ENCODE assay signal across 1 cellular context in genomic region chrX:49171752-49172279, GRCh38.
TF ChIP-seq lines count a peak whose summit lies in the region.

TSS of gene PLP2 (plus strand) at chrX:49171898. CDS start at chrX:49172001, 103 bp downstream.

TF ChIP-seq in K562, 482 proteins besides CTCF, POLR2A, EP300 and RAD21 (continued from another document):
- TF ChIP-seq DLX4 (CRISPR knock-in tag; IDR thresholded peaks at IDR 0.05) (no peak), JUN (IDR thresholded peaks at IDR 0.05; ENCODE audit: borderline replicate concordance, low read depth, low read length) (0 out of 2 replicates have a peak, but pooled peaks have one; percentile 15), JUN (CRISPR knock-in tag; IDR thresholded peaks at IDR 0.05; ENCODE audit: borderline replicate concordance) (no peak), ZKSCAN3 (CRISPR knock-in tag; IDR thresholded peaks at IDR 0.05) (no peak), ZNF75A (CRISPR knock-in tag; IDR thresholded peaks at IDR 0.05) (no peak), TFAM (CRISPR knock-in tag; conservative IDR thresholded peaks at IDR 0.05) (no peak)
